27 cellular contexts compared by ENCODE assay signal in the genomic region with DNA sequence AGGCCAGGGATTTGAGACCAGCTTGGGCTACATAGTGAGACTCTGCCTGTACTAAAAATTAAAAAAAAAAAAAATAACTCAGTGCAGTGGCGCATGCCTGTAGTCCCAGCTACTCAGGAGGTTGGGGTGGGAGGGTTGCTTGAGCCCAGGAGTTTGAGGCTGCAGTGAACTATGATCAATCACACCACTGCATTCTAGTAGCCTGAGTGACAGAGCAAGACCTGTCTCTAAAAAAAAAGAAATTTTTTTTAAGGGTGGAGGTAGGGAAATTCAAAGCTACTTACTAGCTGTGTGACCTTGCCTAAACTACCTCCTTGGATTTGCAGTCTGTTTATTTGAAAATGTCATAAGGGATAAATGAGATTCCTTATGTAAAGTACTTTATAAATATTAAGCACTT. TPM values are rescaled to one million over a fixed set of nuclear protein-coding genes. Genes with fewer than 3 reads are reported as not detected.
"Had no signal": no experiment of that assay in that cellular context is flagged by ENCODE, and none has a peak within 500 bp of the region (broad histone marks: within the 10 kb centered on the region; RNA-seq: fewer than 3 reads in every experiment).

No MANE protein-coding gene starts in this region.

- FAIRE-seq: bronchial epithelial cell, RCC 7860 had no signal

- ATAC-seq: activated CD8-positive, alpha-beta memory T cell treated with anti-CD3 and anti-CD28 coated beads, Interleukin-2, amount 10 ng/mL, durations not matched to agents 7 days and 5 days; activated naive CD4-positive, alpha-beta T cell treated with anti-CD3 and anti-CD28 coated beads, Interleukin-2, amount 50 U/mL, for 72 hours; activated naive CD8-positive, alpha-beta T cell treated with anti-CD3 and anti-CD28 coated beads, Interleukin-2, amount 50 U/mL, for 24 hours; activated T-cell treated with anti-CD3 and anti-CD28 coated beads, Interleukin-2, amount 50 U/mL, for 4 hours; body of pancreas had no signal

- DNase-seq: activated B cell treated with CpG ODN at 0.5 μM for 24 hours; activated CD4-positive, alpha-beta T cell treated with anti-CD3 and anti-CD28 coated beads for 1 hour; activated CD4-positive, alpha-beta T cell treated with anti-CD3 and anti-CD28 coated beads, Interleukin-2, amount 10 ng/mL, durations not matched to agents 24 days and 14 days; activated CD4-positive, alpha-beta T cell treated with anti-CD3 and anti-CD28 coated beads, Interleukin-2, amount 50 U/mL, for 48 hours; activated CD8-positive, alpha-beta memory T cell treated with anti-CD3 and anti-CD28 coated beads, Interleukin-2, amount 10 ng/mL, durations not matched to agents 7 days and 5 days; activated effector memory CD4-positive, alpha-beta T cell treated with anti-CD3 and anti-CD28 coated beads, Interleukin-2, amount 50 U/mL, for 16 hours; activated naive CD4-positive, alpha-beta T cell treated with Interleukin-2 at 50 U/mL for 16 hours; activated naive CD8-positive, alpha-beta T cell treated with anti-CD3 and anti-CD28 coated beads, Interleukin-2, amount 50 U/mL, for 24 hours; activated T-cell treated with anti-CD3 and anti-CD28 coated beads, Interleukin-2, amount 50 U/mL, for 4 hours; amniotic stem cell; body of pancreas; central memory CD4-positive, alpha-beta T cell; MG63; NCI-H1105; NCI-H1436; NCI-H2029 treated with DMSO at 0.1 percent for 48 hours; NCI-H345; NCI-H510A; NCI-H526 treated with DMSO at 0.1 percent for 48 hours; NK-92 treated with Interleukin-12 subunit alpha and Interleukin-12 subunit beta, amount 100 ng/mL, for 24 hours; OCI-M1; SHP77 had no signal

- H3K36me3 ChIP-seq: ascending aorta, MG63 had no signal

- H3K4me3 ChIP-seq: ascending aorta, body of pancreas, MG63 had no signal

- H3K9me3 ChIP-seq: ascending aorta, body of pancreas, MG63 had no signal

- H3K27me3 ChIP-seq: ascending aorta, body of pancreas, MG63 had no signal

- H3K27ac ChIP-seq: ascending aorta, body of pancreas had no signal

RNA-seq across cellular contexts. Expression of gene SMPD3, which starts 3.3 kb away (rescaled TPM):
- total RNA-seq: ascending aorta, bronchial epithelial cell, chondrocyte had no signal
